Comparison of ENCODE assay signal across 16 cellular contexts in the genomic region with DNA sequence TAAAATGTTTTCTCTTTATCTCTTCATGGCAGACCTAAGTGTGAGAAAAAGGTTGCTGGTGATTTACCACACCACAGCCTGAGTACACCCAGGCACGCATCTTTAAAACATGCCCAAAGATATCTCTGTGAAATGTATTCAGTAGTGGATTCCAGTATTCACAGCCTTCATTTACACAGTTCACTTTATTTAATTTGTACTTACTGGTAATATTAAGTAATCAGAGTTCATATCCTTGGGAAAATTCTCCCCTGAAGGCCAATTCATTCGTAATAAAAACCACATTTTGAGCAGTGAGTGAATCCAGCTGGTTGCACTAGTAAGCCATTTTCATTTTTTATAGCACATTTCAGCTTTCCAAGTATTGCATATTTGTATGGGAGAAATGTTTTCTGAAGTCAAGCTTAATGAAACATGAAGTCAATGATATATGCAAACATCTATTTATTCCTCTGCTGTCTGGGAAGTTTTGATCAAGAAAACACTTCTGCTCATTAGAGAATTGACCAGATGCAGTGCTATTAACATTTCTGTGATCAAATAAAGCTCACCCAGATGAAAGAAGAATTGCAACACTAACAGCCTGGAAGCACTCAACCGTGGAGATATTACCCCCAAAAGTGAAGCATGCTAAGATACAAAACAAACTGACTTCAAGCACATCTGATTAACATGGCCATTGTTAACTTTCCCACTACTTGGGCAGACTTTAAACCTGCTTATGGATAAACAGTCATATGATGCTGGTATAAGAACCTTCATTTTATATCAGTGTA.
DNase-seq lines count a peak whose midpoint lies in the region; ATAC-seq and TF ChIP-seq lines count a peak whose summit lies in the region.
"Had no signal": no experiment of that assay in that cellular context is flagged by ENCODE, and none has a peak within 500 bp of the region (broad histone marks: within the 10 kb centered on the region; RNA-seq: fewer than 3 reads in every experiment).

No MANE protein-coding gene starts in this region.

- no peaks in the 10 kb centered on the region for H3K36me3 Mint-ChIP-seq in chondrocyte (ENCODE audit: low read depth)
- H3K36me3 Mint-ChIP-seq in T-helper 17 cell (ENCODE audit: low read depth) = no peaks in the 10 kb centered on the region

- no peaks in the 10 kb centered on the region for H3K27me3 ChIP-seq in right atrium auricular region
- H3K27me3 ChIP-seq in hepatocyte = no peaks in the 10 kb centered on the region
- H3K27me3 ChIP-seq: body of pancreas, dorsolateral prefrontal cortex, esophagus muscularis mucosa, tibial artery had no signal

- intact Hi-C loops in Right ventricle myocardium superior (cut with DNase I) = no loop called here

- H3K27ac Mint-ChIP-seq in chondrocyte (ENCODE audit: unreplicated experiment) (peak overlapping the region; percentile 80), T-helper 17 cell (no peak overlapping the region)

- 46% methylated on average over 3 of the region's 3 CpGs for WGBS in hepatocyte (ENCODE audit: low lambda C conversion rate, missing lambda C conversion rate)

- no peak overlapping the region for H2AFZ ChIP-seq in hepatocyte

- no peak overlapping the region for H3K4me3 Mint-ChIP-seq in chondrocyte (ENCODE audit: unreplicated experiment)
- H3K4me3 Mint-ChIP-seq in T-helper 17 cell = no peak overlapping the region

- no peak for TF ChIP-seq CTCF in right atrium auricular region (IDR thresholded peaks at IDR 0.05)
- no peak for TF ChIP-seq CTCF in chondrocyte (IDR thresholded peaks at IDR 0.05)
- TF ChIP-seq CTCF in hepatocyte (IDR thresholded peaks at IDR 0.05; ENCODE audit: poor library complexity) = no peak

- H3K27me3 Mint-ChIP-seq in chondrocyte (ENCODE audit: low read depth) = no peaks in the 10 kb centered on the region
- H3K27me3 Mint-ChIP-seq in T-helper 17 cell = no peaks in the 10 kb centered on the region

- H3K4me1 Mint-ChIP-seq in chondrocyte (ENCODE audit: low read depth) (peaks cover 35% of the 10 kb centered on the region), T-helper 17 cell (no peaks in the 10 kb centered on the region)

- no peaks in the 10 kb centered on the region for H3K9me3 ChIP-seq in right atrium auricular region
- H3K9me3 ChIP-seq in hepatocyte (ENCODE audit: low read depth) = no peaks in the 10 kb centered on the region
- H3K9me3 ChIP-seq in T-helper 17 cell (ENCODE audit: control insufficient read depth, low read length, poor library complexity, severe bottlenecking) = no peaks in the 10 kb centered on the region
- H3K9me3 ChIP-seq: body of pancreas, esophagus muscularis mucosa, tibial artery had no signal

- ATAC-seq in Right ventricle myocardium superior (ENCODE audit: poor library complexity) (peak; percentile 83), T-helper 17 cell (no peak), GM19452 (IDR thresholded peaks at IDR 0.05; ENCODE audit: unreplicated experiment) (no peak)
- ATAC-seq: body of pancreas had no signal

- H3K4me3 ChIP-seq in right atrium auricular region = no peak overlapping the region
- no peak overlapping the region for H3K4me3 ChIP-seq in hepatocyte
- H3K4me3 ChIP-seq: body of pancreas, dorsolateral prefrontal cortex, esophagus muscularis mucosa, tibial artery had no signal

- H3K9me2 ChIP-seq in hepatocyte (replicated peaks; ENCODE audit: insufficient read depth) = no peaks in the 10 kb centered on the region

- H3K36me3 ChIP-seq in right atrium auricular region (no peaks in the 10 kb centered on the region), hepatocyte (replicated peaks; ENCODE audit: insufficient read depth, low read depth) (no peaks in the 10 kb centered on the region)
- H3K36me3 ChIP-seq: esophagus muscularis mucosa, tibial artery had no signal

- H3K9me3 Mint-ChIP-seq in chondrocyte (ENCODE audit: low read depth) = peaks cover 2% of the 10 kb centered on the region

- H3K79me2 ChIP-seq in hepatocyte = no peaks in the 10 kb centered on the region

- peaks cover 0 to 6% of the 10 kb centered on the region in 2 donors for H3K4me1 ChIP-seq in right atrium auricular region
- H3K4me1 ChIP-seq in hepatocyte (ENCODE audit: insufficient read depth) = peaks cover 5% of the 10 kb centered on the region
- H3K4me1 ChIP-seq: body of pancreas, esophagus muscularis mucosa had no signal

- H3K27ac ChIP-seq in right atrium auricular region = peak overlapping the region in 1 of 2 donors; percentile 17
- peak overlapping the region; percentile 34 for H3K27ac ChIP-seq in hepatocyte
- H3K27ac ChIP-seq: body of pancreas, dorsolateral prefrontal cortex, tibial artery had no signal

- H4K20me1 ChIP-seq in hepatocyte (ENCODE audit: insufficient read depth, poor library complexity, severe bottlenecking) = no peaks in the 10 kb centered on the region

- no peak overlapping the region for H3K4me2 ChIP-seq in hepatocyte

- DNase-seq in Right ventricle myocardium superior (no peak), right atrium auricular region (ENCODE audit: low spot score) (no peak), chondrocyte (ENCODE audit: low spot score) (no peak), hepatocyte (ENCODE audit: low spot score) (no peak), hippocampal formation (lab: John Stamatoyannopoulos, UW) (no peak), T-helper 17 cell (no peak), NCI-H82 treated with DMSO at 0.1 percent for 48 hours (lab: John Stamatoyannopoulos, UW; ENCODE audit: unreplicated experiment) (no peak)
- DNase-seq: activated gamma-delta T cell treated with Interleukin-2 at 50 U/mL for 16 hours; body of pancreas; dorsolateral prefrontal cortex; SHP77; stimulated activated CD4-positive, alpha-beta T cell treated with anti-CD3 and anti-CD28 coated beads, Interleukin-4, amount 100 ng/mL, for 1 hour; stimulated activated CD8-positive, alpha-beta memory T cell treated with anti-CD3 and anti-CD28 coated beads, Interleukin-4, amount 100 ng/mL, for 48 hours; tibial artery had no signal
